Comparison of ENCODE assay signal across 13 cellular contexts in genomic region chr2:9462872-9463697, GRCh38. TPM values are rescaled to one million over a fixed set of nuclear protein-coding genes. Genes with fewer than 3 reads are reported as not detected.
DNase-seq lines count a peak whose midpoint lies in the region; ATAC-seq and TF ChIP-seq lines count a peak whose summit lies in the region.
"Had no signal": no experiment of that assay in that cellular context is flagged by ENCODE, and none has a peak within 500 bp of the region (broad histone marks: within the 10 kb centered on the region; RNA-seq: fewer than 3 reads in every experiment).

No MANE protein-coding gene starts in this region.

- H3K4me3 ChIP-seq in body of pancreas = no peak overlapping the region
- H3K4me3 ChIP-seq: A549, esophagus muscularis mucosa, GM12878, pancreas had no signal

- no peak overlapping the region for H3K27ac ChIP-seq in body of pancreas
- H3K27ac ChIP-seq: A549, pancreas had no signal

- no peak for TF ChIP-seq CTCF in body of pancreas (IDR thresholded peaks at IDR 0.05)

- DNase-seq in NCI-H2107 treated with DMSO at 0.1 percent for 48 hours (lab: John Stamatoyannopoulos, UW; ENCODE audit: unreplicated experiment) (peak; percentile 48), NCI-H2107 (lab: John Stamatoyannopoulos, UW) (no peak), NCI-H748 (lab: John Stamatoyannopoulos, UW; ENCODE audit: unreplicated experiment) (peak; percentile 75), myocyte (ENCODE audit: low read depth) (peak; percentile 43), SK-N-DZ (ENCODE audit: low spot score) (no peak), RPMI8226 (no peak), body of pancreas (no peak)
- DNase-seq: activated naive CD8-positive, alpha-beta T cell treated with anti-CD3 and anti-CD28 coated beads, Interleukin-2, amount 10 ng/mL, durations not matched to agents 7 days and 5 days; pancreas had no signal

- ATAC-seq in HG03175 (IDR thresholded peaks at IDR 0.05; ENCODE audit: unreplicated experiment) (peak; percentile 25), body of pancreas (no peak)
- ATAC-seq: GM12878 had no signal

- no peaks in the 10 kb centered on the region for H3K9me3 ChIP-seq in body of pancreas
- H3K9me3 ChIP-seq: A549, esophagus muscularis mucosa, pancreas had no signal

- TF ChIP-seq POLR2A in body of pancreas (IDR thresholded peaks at IDR 0.05) = no peak

- H3K4me1 ChIP-seq in body of pancreas = no peaks in the 10 kb centered on the region
- H3K4me1 ChIP-seq: A549, pancreas had no signal

- WGBS in body of pancreas, 2 donors = 77 to 83% methylated on average over 6 of the region's 6 CpGs

- intact Hi-C loops in body of pancreas (cut with DNase I) = no loop called here

- no peaks in the 10 kb centered on the region for H3K27me3 ChIP-seq in body of pancreas
- H3K27me3 ChIP-seq: esophagus muscularis mucosa, pancreas had no signal

- H3K36me3 ChIP-seq in body of pancreas (replicated peaks in 1 of 2; ENCODE audit: insufficient read depth in 1 of 2, low read depth in 2 of 2) = no peaks in the 10 kb centered on the region
- H3K36me3 ChIP-seq: pancreas had no signal

RNA-seq across cellular contexts. Expression of gene IAH1, which starts 11.3 kb away (rescaled TPM):
- total RNA-seq in myocyte (71.4 and 81.8 TPM in 2 replicates), body of pancreas (10 to 100 TPM; 10.2 to 25.4 TPM)
- 87.7 TPM for polyA plus RNA-seq in myocyte (2012)
- polyA plus RNA-seq in SK-N-DZ (2014; cell fraction: cytosol; rRNA removed) = not detected in 2 replicates
- 0.18 TPM in 1 of 2 replicates, not detected in the other for polyA plus RNA-seq in SK-N-DZ (2014; cell fraction: nucleus; rRNA removed)

RNA-seq across cellular contexts. Expression of gene CPSF3, which starts 39.6 kb away (rescaled TPM):
- 44.0 and 45.3 TPM in 2 replicates for total RNA-seq in myocyte
- polyA plus RNA-seq in myocyte (2012) = 22.4 TPM
- polyA plus RNA-seq in SK-N-DZ (2014; cell fraction: cytosol; rRNA removed) = 110 and 121 TPM in 2 replicates
- polyA plus RNA-seq in SK-N-DZ (2014; cell fraction: nucleus; rRNA removed) = 65.0 and 75.3 TPM in 2 replicates
- 10 to 100 TPM; 11.2 to 84.0 TPM for total RNA-seq in body of pancreas

RNA-seq across cellular contexts. Expression of gene ITGB1BP1, which starts 39.8 kb away (rescaled TPM):
- total RNA-seq in myocyte = 45.9 and 47.4 TPM in 2 replicates
- polyA plus RNA-seq in myocyte (2012) = 186 TPM
- 57.2 and 67.9 TPM in 2 replicates for polyA plus RNA-seq in SK-N-DZ (2014; cell fraction: cytosol; rRNA removed)
- 59.0 and 67.4 TPM in 2 replicates for polyA plus RNA-seq in SK-N-DZ (2014; cell fraction: nucleus; rRNA removed)
- total RNA-seq in body of pancreas = 10 to 100 TPM; 16.6 to 28.3 TPM

Comparison
In these comparisons a context has a peak if more than half of its experiments do, and no peak if none do; other contexts are left out.
1. DNase-seq: peak in NCI-H2107 treated with DMSO at 0.1 percent for 48 hours (single experiment), NCI-H748 (single experiment) and myocyte (single experiment); none in NCI-H2107 (single experiment), SK-N-DZ (single experiment), RPMI8226 (single experiment) and body of pancreas (0 of 4).